In the genomic region with DNA sequence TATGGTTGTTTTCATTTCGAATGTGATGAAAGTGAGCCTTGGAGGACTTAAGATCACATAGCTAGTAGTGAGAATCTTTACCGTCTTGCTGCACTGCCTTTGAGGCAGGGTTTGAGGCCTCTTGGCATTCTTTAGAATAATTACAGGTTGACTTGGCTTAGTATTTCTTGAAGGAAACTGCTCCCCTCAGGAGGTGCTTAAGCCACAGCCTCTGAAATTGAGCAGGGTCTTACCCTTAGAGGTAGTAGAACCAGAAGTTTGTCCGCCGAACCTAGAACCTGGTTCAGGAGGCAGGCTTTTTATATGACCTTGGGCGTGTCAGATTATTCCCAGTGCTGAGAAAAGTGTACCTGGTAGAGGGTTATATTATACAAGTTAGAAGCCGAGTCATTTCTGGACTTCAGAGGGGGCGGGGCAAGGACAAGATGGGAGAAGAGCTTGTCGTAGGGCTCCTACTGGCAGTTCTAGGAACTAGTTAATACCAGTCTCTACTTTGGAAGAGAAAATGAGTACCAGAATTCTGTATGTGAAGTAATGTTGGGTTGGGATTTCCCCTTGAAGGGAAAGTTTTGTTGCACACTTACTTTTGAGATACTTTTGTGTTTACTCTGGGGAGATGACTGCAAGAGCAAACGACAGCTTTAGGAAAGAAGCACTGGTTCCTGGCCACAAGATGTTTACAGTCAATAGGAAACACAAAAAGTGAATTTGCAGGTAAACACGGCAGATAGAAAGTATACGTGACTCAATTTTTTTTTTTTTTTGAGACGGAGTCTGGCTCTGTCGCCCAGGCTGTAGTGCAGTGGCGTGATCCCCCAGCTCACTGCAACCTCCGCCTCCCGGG, we compare ENCODE assay signal across 8 cellular contexts. TPM values are rescaled to one million over a fixed set of nuclear protein-coding genes. Genes with fewer than 3 reads are reported as not detected.
DNase-seq lines count a peak whose midpoint lies in the region; ATAC-seq and TF ChIP-seq lines count a peak whose summit lies in the region.

No MANE protein-coding gene starts in this region.

- DNase-seq in A673 (ENCODE audit: low spot score): peak; percentile 84
- peak; percentile 70 for DNase-seq in activated T-cell treated with anti-CD3 and anti-CD28 coated beads for 48 hours (ENCODE audit: low read depth)
- DNase-seq in fibroblast of peridontal ligament (ENCODE audit: extremely low read depth): peak; percentile 68
- no peak for DNase-seq in ovary
- DNase-seq in GOT3 (lab: John Stamatoyannopoulos, UW): no peak

- no peaks in the 10 kb centered on the region for H3K9me2 ChIP-seq in OCI-LY1 (ENCODE audit: low read depth, low read length)

- TF ChIP-seq CTCF in A673 (conservative IDR thresholded peaks at IDR 0.05; ENCODE audit: low read depth, low read length) (peak; percentile 44; the same call in 1 of the 2 replicates), OCI-LY1 (IDR thresholded peaks at IDR 0.05; ENCODE audit: low read length) (peak; percentile 23; the same call in 1 of the 2 replicates), ovary (IDR thresholded peaks at IDR 0.05) (no peak)

- H3K4me3 ChIP-seq in A673 (ENCODE audit: low read depth, low read length, poor library complexity, severe bottlenecking) (peak overlapping the region; percentile 63), OCI-LY1 (ENCODE audit: low read depth, low read length, poor library complexity, severe bottlenecking) (peak overlapping the region; percentile 82), ovary (peak overlapping the region; percentile 83)

- no peaks in the 10 kb centered on the region for H3F3A ChIP-seq in OCI-LY1 (ENCODE audit: insufficient read depth, low read length)

- H3K4me2 ChIP-seq in OCI-LY1 (ENCODE audit: low read length): peak overlapping the region; percentile 79

- H3K36me3 ChIP-seq in A673 (ENCODE audit: insufficient read depth, low read length, poor library complexity, severe bottlenecking) (peaks cover 34% of the 10 kb centered on the region), OCI-LY1 (ENCODE audit: insufficient read depth, low read length) (peaks cover 21% of the 10 kb centered on the region), ovary (no peaks in the 10 kb centered on the region)

- H3K27ac ChIP-seq in A673 (ENCODE audit: low read depth, low read length, poor library complexity, severe bottlenecking) (peak overlapping the region; percentile 70), OCI-LY1 (ENCODE audit: low read depth, low read length, poor library complexity, severe bottlenecking) (peak overlapping the region; percentile 59), ovary (peak overlapping the region in 1 of 2 donors; percentile 96)

- H3K9ac ChIP-seq in OCI-LY1 (ENCODE audit: low read length): peak overlapping the region; percentile 70

- peaks cover 43% of the 10 kb centered on the region for H3K79me2 ChIP-seq in OCI-LY1 (ENCODE audit: insufficient read depth, low read length)

- intact Hi-C loops in A673 (cut with micrococcal nuclease; ENCODE audit: unreplicated experiment): loop anchor here (5.0 kb wide), 1 partner anchor 98 kb away; no protein-coding TSS in a partner anchor
- intact Hi-C loops in ovary (cut with DNase I): no loop called here

- no peak overlapping the region for H2AFZ ChIP-seq in OCI-LY1 (ENCODE audit: low read length)

- H4K20me1 ChIP-seq in OCI-LY1 (ENCODE audit: insufficient read depth, low read length): no peaks in the 10 kb centered on the region

- no TSS peak for BruUV-seq in A673 (replicated peaks; lab: Mats Ljungman, UMichigan)

- H3K4me1 ChIP-seq in A673 (ENCODE audit: insufficient read depth, low read length, poor library complexity, severe bottlenecking) (peaks cover 14% of the 10 kb centered on the region), OCI-LY1 (ENCODE audit: insufficient read depth, low read length, severe bottlenecking) (peaks cover 14% of the 10 kb centered on the region), ovary (ENCODE audit: insufficient read depth) (peaks cover 9% of the 10 kb centered on the region)

- no peak for TF ChIP-seq POLR2A in ovary (IDR thresholded peaks at IDR 0.05)

- ATAC-seq in GM18508 (IDR thresholded peaks at IDR 0.05; ENCODE audit: insufficient read depth, unreplicated experiment): peak; percentile 30
- peak; percentile 25 for ATAC-seq in HG03060 (IDR thresholded peaks at IDR 0.05; ENCODE audit: low read depth, unreplicated experiment)

- WGBS in ovary, 3 donors: 51 to 52% (median 51%) methylated on average over 16 of the region's 16 CpGs

- POLR2A ChIA-PET in A673 (lab: Charles Lee; ENCODE audit: low non-redundant PET): interaction anchor here (0.5 kb wide), 1 partner anchor 1310 kb away, joined by 3 read pairs; no protein-coding TSS in a partner anchor

- H3K9me3 ChIP-seq in A673 (ENCODE audit: low read depth, low read length, poor library complexity, severe bottlenecking) (no peaks in the 10 kb centered on the region), OCI-LY1 (ENCODE audit: low read length) (no peaks in the 10 kb centered on the region), ovary (no peaks in the 10 kb centered on the region)

- TF ChIP-seq EP300 in ovary (IDR thresholded peaks at IDR 0.05): no peak

- CTCF ChIA-PET in A673 (lab: Charles Lee): interaction anchor here (0.6 to 1.0 kb wide), 3 partner anchors 97 to 248 kb away, joined by 3 to 6 read pairs (median 4); no protein-coding TSS in a partner anchor

- H3K27me3 ChIP-seq in A673 (replicated peaks; ENCODE audit: insufficient read depth, low read depth, low read length, poor library complexity) (no peaks in the 10 kb centered on the region), OCI-LY1 (ENCODE audit: insufficient read depth, low read length) (no peaks in the 10 kb centered on the region), ovary (no peaks in the 10 kb centered on the region)

RNA-seq across cellular contexts. Expression of a gene that starts 1.3 kb away (rescaled TPM):
- 150 and 157 TPM in 2 replicates for total RNA-seq in A673 (2021)
- 10 to 100 TPM; 38.5 to 69.5 (median 64.7) TPM for total RNA-seq in ovary
- polyA plus RNA-seq in ovary: 100 to 1,000 TPM in 1 of 2 donors, 10 to 100 TPM in 1; 45.4 to 114 TPM

Comparison
In these comparisons a context has a peak if more than half of its experiments do, and no peak if none do; other contexts are left out.
1. DNase-seq: peak in A673 (single experiment), activated T-cell treated with anti-CD3 and anti-CD28 coated beads for 48 hours (single experiment) and fibroblast of peridontal ligament (single experiment); none in ovary (0 of 5) and GOT3 (single experiment).
2. CTCF ChIP-seq: peak in A673 (single experiment) and OCI-LY1 (single experiment); none in ovary (0 of 3).
3. Peak in every context shown above with its lines, with median percentiles within 50 percentile points of each other: H3K4me3 ChIP-seq.